Comparison of ENCODE assay signal across 8 cellular contexts in the genomic region with DNA sequence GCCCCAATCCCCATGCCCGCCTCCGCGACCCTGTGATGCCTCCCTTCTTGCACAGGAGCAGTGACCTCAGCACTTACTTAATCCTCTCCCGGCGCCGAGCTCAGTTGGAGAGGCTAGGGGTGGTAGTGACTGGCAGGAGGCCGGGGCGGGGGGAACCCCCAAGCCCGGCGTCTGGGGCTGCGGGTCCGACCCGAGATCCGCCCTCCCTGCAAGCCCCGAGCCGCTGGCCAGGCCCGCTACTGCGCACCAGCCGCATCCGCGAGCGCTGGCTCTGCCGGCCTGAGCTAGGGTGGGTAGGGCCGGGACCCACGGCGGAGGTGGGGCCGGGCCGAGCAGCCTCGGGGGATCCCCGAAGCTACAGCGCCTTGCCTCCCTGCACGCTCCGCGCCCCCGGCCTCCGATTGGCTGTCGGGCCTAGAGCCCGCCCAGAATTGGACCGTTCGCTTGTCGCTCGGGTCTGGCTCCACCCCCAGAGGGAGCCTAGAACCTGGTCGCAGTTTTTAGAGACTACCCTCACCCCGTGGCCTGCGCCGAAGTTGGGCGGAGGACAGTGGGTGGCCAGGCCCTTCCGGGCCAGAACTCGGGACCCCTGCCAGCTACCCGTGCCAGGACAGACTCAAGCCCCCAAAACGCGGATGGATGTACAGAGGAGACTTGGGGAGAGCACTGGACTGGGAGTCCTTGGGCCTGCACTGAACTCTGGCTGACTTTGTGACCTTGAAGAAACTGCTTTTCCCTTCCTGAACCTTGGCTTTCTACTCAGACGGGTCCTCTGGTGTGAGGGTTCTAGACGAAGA.
A peak's percentile ranks its signal among the peaks of the same experiment; 100 is the strongest.
DNase-seq lines count a peak whose midpoint lies in the region; ATAC-seq, FAIRE-seq and TF ChIP-seq lines count a peak whose summit lies in the region.

A gene (minus strand): TSS at position 362 of the 797 bp plus-strand sequence. CDS start 2,048 bp downstream, outside the sequence.

- peaks cover 7% of the 10 kb centered on the region for H3K4me1 ChIP-seq in neuron (ENCODE audit: insufficient read depth, low read length)
- peaks cover 56% of the 10 kb centered on the region for H3K4me1 ChIP-seq in stomach smooth muscle (ENCODE audit: control insufficient read depth, insufficient read depth, low read length)

- H3K4me3 ChIP-seq in neuron (ENCODE audit: low read length), result peak within 1 kb of the TSS; percentile 72
- H3K4me3 ChIP-seq in stomach smooth muscle (ENCODE audit: low read length in 2 of 2), result peak within 1 kb of the TSS; percentile 40 to 99

- no peak for TF ChIP-seq CTCF in D721Med (IDR thresholded peaks at IDR 0.05; ENCODE audit: insufficient read depth, missing control alignments)

- peak; percentile 84 for ATAC-seq in GM21447 (IDR thresholded peaks at IDR 0.05; ENCODE audit: unreplicated experiment)

- FAIRE-seq in D721Med (lab: Jason Lieb, UNC), result no peak

- peak within 1 kb of the TSS; percentile 85 for H3K27ac ChIP-seq in stomach smooth muscle (ENCODE audit: low read length)

- H3K27me3 ChIP-seq in neuron (ENCODE audit: insufficient read depth, low read length) (peaks cover 31% of the 10 kb centered on the region), stomach smooth muscle (ENCODE audit: control insufficient read depth in 1 of 2, insufficient read depth in 2 of 2, low read length in 2 of 2) (no peaks in the 10 kb centered on the region)

- H2AFZ ChIP-seq in neuron (ENCODE audit: low read depth, low read length), result no peak within 1 kb of the TSS

- H3K9me3 ChIP-seq in neuron (ENCODE audit: low read length) (no peaks in the 10 kb centered on the region), stomach smooth muscle (ENCODE audit: control insufficient read depth in 2 of 2, low read length in 2 of 2) (no peaks in the 10 kb centered on the region)

- DNase-seq in D721Med (ENCODE audit: insufficient read length, low spot score), result peak; percentile 100
- peak; percentile 92 for DNase-seq in HuH-7.5 (ENCODE audit: low spot score)
- DNase-seq in SIG-M5 treated with dmso at 0.1 percent for 504 hours (lab: John Stamatoyannopoulos, UW; ENCODE audit: unreplicated experiment), result peak; percentile 83
- DNase-seq in activated gamma-delta T cell treated with anti-CD3 and anti-CD28 coated beads, Interleukin-2, amount 50 U/mL, for 16 hours (ENCODE audit: low read depth), result peak; percentile 94
- peak; percentile 61 for DNase-seq in foreskin melanocyte

- H3K36me3 ChIP-seq in neuron (ENCODE audit: insufficient read depth, low read length), result peaks cover 6% of the 10 kb centered on the region
- peaks cover 0 to 2% of the 10 kb centered on the region in 2 donors for H3K36me3 ChIP-seq in stomach smooth muscle (ENCODE audit: control insufficient read depth in 2 of 2, insufficient read depth in 2 of 2, low read length in 2 of 2)

- H3K9ac ChIP-seq in stomach smooth muscle (ENCODE audit: low read length in 2 of 2), result peak within 1 kb of the TSS; percentile 66 to 86

Comparison
In these comparisons a context has a peak if more than half of its experiments do, and no peak if none do; other contexts are left out.
1. Peak in every context shown above with its lines: DNase-seq, ATAC-seq, H3K4me3 ChIP-seq and H3K27ac ChIP-seq.